1 cellular context compared by ENCODE assay signal in genomic region chr3:183061431-183062172, GRCh38.
TF ChIP-seq lines count a peak whose summit lies in the region.

No MANE protein-coding gene starts in this region.

TF ChIP-seq in WTC11, 78 proteins besides CTCF, POLR2A, EP300 and RAD21:
- no peak for TF ChIP-seq MXD4 (CRISPR knock-in tag; IDR thresholded peaks at IDR 0.05; ENCODE audit: borderline replicate concordance)
